In genomic region chr20:44969320-44969879, GRCh38 we compare ENCODE assay signal across 1 cellular context.
TF ChIP-seq lines count a peak whose summit lies in the region.

No MANE protein-coding gene starts in this region.

TF ChIP-seq in endothelial cell of umbilical vein, 7 proteins besides CTCF, POLR2A, EP300 and RAD21:
- TF ChIP-seq EZH2 (IDR thresholded peaks at IDR 0.05; ENCODE audit: borderline replicate concordance, low read depth, low read length, severe bottlenecking) (no peak), MYC (IDR thresholded peaks at IDR 0.05; ENCODE audit: low read depth, low read length) (no peak), FOS (IDR thresholded peaks at IDR 0.05; ENCODE audit: borderline replicate concordance, insufficient read depth, low read length) (no peak), POLR2AphosphoS5 (IDR thresholded peaks at IDR 0.05; ENCODE audit: insufficient read depth, low read depth, low read length) (no peak), GATA2 (IDR thresholded peaks at IDR 0.05; ENCODE audit: insufficient read depth, insufficient read length, low read depth, low read length) (no peak), JUN (IDR thresholded peaks at IDR 0.05; ENCODE audit: borderline replicate concordance, insufficient read depth, insufficient read length, low read depth) (no peak)
- TF ChIP-seq, protein P1, sequence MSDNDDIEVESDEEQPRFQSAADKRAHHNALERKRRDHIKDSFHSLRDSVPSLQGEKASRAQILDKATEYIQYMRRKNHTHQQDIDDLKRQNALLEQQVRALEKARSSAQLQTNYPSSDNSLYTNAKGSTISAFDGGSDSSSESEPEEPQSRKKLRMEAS (IDR thresholded peaks at IDR 0.05; ENCODE audit: insufficient read depth, insufficient read length), result no peak
